In the genomic region with DNA sequence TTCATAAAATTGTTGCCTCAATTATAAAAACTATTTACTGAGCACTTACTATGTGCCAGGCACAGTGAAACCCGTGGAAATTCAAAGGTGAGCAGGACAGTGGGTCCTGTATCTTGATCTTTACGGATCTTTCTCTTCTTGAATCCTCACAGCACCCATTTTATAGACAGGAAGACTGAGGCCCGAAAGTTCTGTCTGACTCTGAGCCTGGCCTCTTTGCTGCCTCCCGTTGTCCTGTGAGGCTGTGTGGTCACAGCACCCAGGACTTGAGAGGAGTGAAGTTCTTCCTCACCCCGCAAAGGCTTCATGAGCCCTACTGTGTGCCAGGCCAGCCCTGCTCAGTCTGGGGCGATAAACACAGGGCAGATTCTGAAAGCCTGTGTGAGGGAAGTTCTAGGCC, we compare ENCODE assay signal across 2 cellular contexts.
TF ChIP-seq lines count a peak whose summit lies in the region.

No MANE protein-coding gene starts in this region.

TF ChIP-seq in A549, 52 proteins besides CTCF, POLR2A, EP300 and RAD21:
- TF ChIP-seq, protein P1, sequence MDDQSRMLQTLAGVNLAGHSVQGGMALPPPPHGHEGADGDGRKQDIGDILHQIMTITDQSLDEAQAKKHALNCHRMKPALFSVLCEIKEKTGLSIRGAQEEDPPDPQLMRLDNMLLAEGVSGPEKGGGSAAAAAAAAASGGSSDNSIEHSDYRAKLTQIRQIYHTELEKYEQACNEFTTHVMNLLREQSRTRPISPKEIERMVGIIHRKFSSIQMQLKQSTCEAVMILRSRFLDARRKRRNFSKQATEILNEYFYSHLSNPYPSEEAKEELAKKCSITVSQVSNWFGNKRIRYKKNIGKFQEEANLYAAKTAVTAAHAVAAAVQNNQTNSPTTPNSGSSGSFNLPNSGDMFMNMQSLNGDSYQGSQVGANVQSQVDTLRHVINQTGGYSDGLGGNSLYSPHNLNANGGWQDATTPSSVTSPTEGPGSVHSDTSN (IDR thresholded peaks at IDR 0.05): no peak
- TF ChIP-seq CBX2 (IDR thresholded peaks at IDR 0.05; ENCODE audit: borderline replicate concordance, low read depth): no peak
- 0 out of 2 replicates have a peak, but pooled peaks have one; percentile 72 for TF ChIP-seq KDM1A (IDR thresholded peaks at IDR 0.05; ENCODE audit: low read depth)
- TF ChIP-seq PHF8 (IDR thresholded peaks at IDR 0.05; ENCODE audit: borderline replicate concordance, low read depth): no peak
- no peak for TF ChIP-seq EHMT2 (IDR thresholded peaks at IDR 0.05; ENCODE audit: low read depth)

TF ChIP-seq in K562, 482 proteins besides CTCF, POLR2A, EP300 and RAD21:
- peak; percentile 90 for TF ChIP-seq ZKSCAN1 (IDR thresholded peaks at IDR 0.05; ENCODE audit: low read depth, low read length)
- TF ChIP-seq, protein P2, sequence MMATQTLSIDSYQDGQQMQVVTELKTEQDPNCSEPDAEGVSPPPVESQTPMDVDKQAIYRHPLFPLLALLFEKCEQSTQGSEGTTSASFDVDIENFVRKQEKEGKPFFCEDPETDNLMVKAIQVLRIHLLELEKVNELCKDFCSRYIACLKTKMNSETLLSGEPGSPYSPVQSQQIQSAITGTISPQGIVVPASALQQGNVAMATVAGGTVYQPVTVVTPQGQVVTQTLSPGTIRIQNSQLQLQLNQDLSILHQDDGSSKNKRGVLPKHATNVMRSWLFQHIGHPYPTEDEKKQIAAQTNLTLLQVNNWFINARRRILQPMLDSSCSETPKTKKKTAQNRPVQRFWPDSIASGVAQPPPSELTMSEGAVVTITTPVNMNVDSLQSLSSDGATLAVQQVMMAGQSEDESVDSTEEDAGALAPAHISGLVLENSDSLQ (IDR thresholded peaks at IDR 0.05): no peak
- peak; percentile 59 for TF ChIP-seq RBM25 (IDR thresholded peaks at IDR 0.05; ENCODE audit: low read depth, low read length, severe bottlenecking)
- 0 out of 2 replicates have a peak, but pooled peaks have one; percentile 15 for TF ChIP-seq ADNP (tag; IDR thresholded peaks at IDR 0.05)
- TF ChIP-seq FOXA3 (CRISPR knock-in tag; conservative IDR thresholded peaks at IDR 0.05 in 1 of 2, IDR thresholded peaks at IDR 0.05 in 1 of 2): no peak
- peak; percentile 22 for TF ChIP-seq CHD4 (IDR thresholded peaks at IDR 0.05; ENCODE audit: insufficient read depth, insufficient replicate concordance, low read depth, low read length, poor library complexity, severe bottlenecking)
